ENCODE assay signal across 22 cellular contexts in genomic region chr11:67592880-67593624, GRCh38. TPM values are rescaled to one million over a fixed set of nuclear protein-coding genes. Genes with fewer than 3 reads are reported as not detected.
A peak's percentile ranks its signal among the peaks of the same experiment; 100 is the strongest.
DNase-seq lines count a peak whose midpoint lies in the region; ATAC-seq, FAIRE-seq and TF ChIP-seq lines count a peak whose summit lies in the region.
"Had no signal": no experiment of that assay in that cellular context is flagged by ENCODE, and none has a peak within 500 bp of the region (broad histone marks: within the 10 kb centered on the region; RNA-seq: fewer than 3 reads in every experiment).

No MANE protein-coding gene starts in this region.

- no peak overlapping the region for H3K4me3 Mint-ChIP-seq in progenitor cell of endocrine pancreas (ENCODE audit: low read depth)
- H3K4me3 Mint-ChIP-seq: immature natural killer cell; natural killer cell treated with Interleukin-12 subunit alpha and Interleukin-12 subunit beta and Interleukin-15 and Interleukin-18, amount 100 ng/mL, for 72 hours; T-helper 2 cell treated with Interferon-gamma antibody and Interleukin-4, amounts not matched to agents 5 μg/mL and 100 μg/mL, for 36 hours had no signal

- no peaks in the 10 kb centered on the region for H3K36me3 ChIP-seq in bronchial epithelial cell (ENCODE audit: control insufficient read depth, insufficient read depth, low read length)
- H3K36me3 ChIP-seq: pancreas, right lobe of liver had no signal

- DNase-seq in NCI-H510A treated with DMSO at 0.1 percent for 48 hours (lab: John Stamatoyannopoulos, UW), result peak; percentile 76
- DNase-seq in bronchial epithelial cell (ENCODE audit: low read depth), result peak; percentile 28
- DNase-seq in progenitor cell of endocrine pancreas (ENCODE audit: low spot score, unreplicated experiment), result no peak
- DNase-seq in Right ventricle myocardium inferior (ENCODE audit: missing footprints), result no peak
- no peak for DNase-seq in activated effector memory CD4-positive, alpha-beta T cell treated with anti-CD3 and anti-CD28 coated beads, Interleukin-2, amount 50 U/mL, for 16 hours
- no peak for DNase-seq in NCI-H2227 (lab: John Stamatoyannopoulos, UW; ENCODE audit: unreplicated experiment)
- DNase-seq: foreskin melanocyte, GOT3, immature natural killer cell, Kasumi-1, left lung, midbrain, NCI-H1048, NCI-H187 treated with DMSO at 0.1 percent for 48 hours, pancreas, RPMI8226 had no signal

- no peak for FAIRE-seq in bronchial epithelial cell (lab: Jason Lieb, UNC)
- FAIRE-seq: pancreas had no signal

- H3K36me3 Mint-ChIP-seq in progenitor cell of endocrine pancreas (ENCODE audit: insufficient read depth), result peaks cover 8% of the 10 kb centered on the region
- H3K36me3 Mint-ChIP-seq: natural killer cell treated with Interleukin-12 subunit alpha and Interleukin-12 subunit beta and Interleukin-15 and Interleukin-18, amount 100 ng/mL, for 72 hours had no signal

- H3K27ac Mint-ChIP-seq in progenitor cell of endocrine pancreas, result peak overlapping the region; percentile 41
- H3K27ac Mint-ChIP-seq: activated naive CD4-positive, alpha-beta T cell treated with anti-CD3 and anti-CD28 coated beads, Interleukin-2, amount 50 U/mL, for 72 hours; natural killer cell treated with Interleukin-12 subunit alpha and Interleukin-12 subunit beta and Interleukin-15 and Interleukin-18, amount 100 ng/mL, for 72 hours; T-helper 2 cell treated with Interferon-gamma antibody and Interleukin-4, amounts not matched to agents 5 μg/mL and 100 μg/mL, for 36 hours had no signal

- intact Hi-C loops in Right ventricle myocardium inferior (cut with DNase I), result no loop called here

- H3K4me3 ChIP-seq in bronchial epithelial cell (ENCODE audit: low read depth, low read length), result no peak overlapping the region
- H3K4me3 ChIP-seq: hepatocyte, left lung, pancreas, right lobe of liver had no signal

- H3K9me3 Mint-ChIP-seq in progenitor cell of endocrine pancreas (ENCODE audit: low read depth), result peaks cover 4% of the 10 kb centered on the region
- H3K9me3 Mint-ChIP-seq: immature natural killer cell; natural killer cell treated with Interleukin-12 subunit alpha and Interleukin-12 subunit beta and Interleukin-15 and Interleukin-18, amount 100 ng/mL, for 72 hours had no signal

- H3K27me3 ChIP-seq in bronchial epithelial cell (ENCODE audit: control insufficient read depth, insufficient read depth, low read length), result no peaks in the 10 kb centered on the region
- H3K27me3 ChIP-seq: hepatocyte, left lung, pancreas, right lobe of liver had no signal

- no peak for TF ChIP-seq CTCF in bronchial epithelial cell (IDR thresholded peaks at IDR 0.05; ENCODE audit: insufficient read depth, low read length, severe bottlenecking)
- TF ChIP-seq CTCF in progenitor cell of endocrine pancreas (IDR thresholded peaks at IDR 0.05; ENCODE audit: unreplicated experiment), result no peak

- peaks cover 2% of the 10 kb centered on the region for H3K4me1 Mint-ChIP-seq in progenitor cell of endocrine pancreas (ENCODE audit: low read depth)

- no peak for ATAC-seq in Right ventricle myocardium inferior
- ATAC-seq: activated naive CD4-positive, alpha-beta T cell treated with anti-CD3 and anti-CD28 coated beads, Interleukin-2, amount 50 U/mL, for 72 hours; left lung; natural killer cell treated with Interleukin-12 subunit alpha and Interleukin-12 subunit beta and Interleukin-15 and Interleukin-18, amount 100 ng/mL, for 72 hours; pancreas had no signal

- H3K27me3 Mint-ChIP-seq in progenitor cell of endocrine pancreas, result no peaks in the 10 kb centered on the region
- H3K27me3 Mint-ChIP-seq: natural killer cell treated with Interleukin-12 subunit alpha and Interleukin-12 subunit beta and Interleukin-15 and Interleukin-18, amount 100 ng/mL, for 72 hours had no signal

RNA-seq across cellular contexts. Expression of gene GSTP1, which starts 9.4 kb away (rescaled TPM):
- total RNA-seq in bronchial epithelial cell (1,931 and 3,840 TPM in 2 replicates), progenitor cell of endocrine pancreas (978 and 982 TPM in 2 replicates), Right ventricle myocardium inferior (393 TPM)

RNA-seq across cellular contexts. Expression of gene NDUFV1, which starts 13.7 kb away (rescaled TPM):
- total RNA-seq in bronchial epithelial cell (242 and 252 TPM in 2 replicates), progenitor cell of endocrine pancreas (137 and 150 TPM in 2 replicates), Right ventricle myocardium inferior (724 TPM)

RNA-seq across cellular contexts. Expression of gene NUDT8, which starts 36.7 kb away (rescaled TPM):
- 14.2 and 22.3 TPM in 2 replicates for total RNA-seq in bronchial epithelial cell
- 5.1 and 6.3 TPM in 2 replicates for total RNA-seq in progenitor cell of endocrine pancreas
- 104 TPM for total RNA-seq in Right ventricle myocardium inferior

RNA-seq across cellular contexts. Expression of gene TBX10, which starts 46.5 kb away (rescaled TPM):
- total RNA-seq in bronchial epithelial cell, result not detected in 2 replicates
- total RNA-seq in progenitor cell of endocrine pancreas, result not detected in 2 replicates
- 0.41 TPM for total RNA-seq in Right ventricle myocardium inferior
- total RNA-seq: activated naive CD4-positive, alpha-beta T cell treated with anti-CD3 and anti-CD28 coated beads, Interleukin-2, amount 50 U/mL, for 72 hours; epithelial cell of proximal tubule; left lung; natural killer cell treated with Interleukin-12 subunit alpha and Interleukin-12 subunit beta and Interleukin-15 and Interleukin-18, amount 100 ng/mL, for 72 hours had no signal

RNA-seq across cellular contexts. Expression of gene ACY3, which starts 57.5 kb away (rescaled TPM):
- total RNA-seq in bronchial epithelial cell (not detected in 2 replicates), progenitor cell of endocrine pancreas (3.0 and 3.4 TPM in 2 replicates), Right ventricle myocardium inferior (not detected)
- total RNA-seq: epithelial cell of proximal tubule; natural killer cell treated with Interleukin-12 subunit alpha and Interleukin-12 subunit beta and Interleukin-15 and Interleukin-18, amount 100 ng/mL, for 72 hours had no signal

Comparison
In these comparisons a context has a peak if more than half of its experiments do, and no peak if none do; other contexts are left out.
1. DNase-seq: peak in NCI-H510A treated with DMSO at 0.1 percent for 48 hours (single experiment) and bronchial epithelial cell (single experiment); none in progenitor cell of endocrine pancreas (single experiment), Right ventricle myocardium inferior (single experiment), activated effector memory CD4-positive, alpha-beta T cell treated with anti-CD3 and anti-CD28 coated beads, Interleukin-2, amount 50 U/mL, for 16 hours (single experiment) and NCI-H2227 (single experiment).